In the genomic region with DNA sequence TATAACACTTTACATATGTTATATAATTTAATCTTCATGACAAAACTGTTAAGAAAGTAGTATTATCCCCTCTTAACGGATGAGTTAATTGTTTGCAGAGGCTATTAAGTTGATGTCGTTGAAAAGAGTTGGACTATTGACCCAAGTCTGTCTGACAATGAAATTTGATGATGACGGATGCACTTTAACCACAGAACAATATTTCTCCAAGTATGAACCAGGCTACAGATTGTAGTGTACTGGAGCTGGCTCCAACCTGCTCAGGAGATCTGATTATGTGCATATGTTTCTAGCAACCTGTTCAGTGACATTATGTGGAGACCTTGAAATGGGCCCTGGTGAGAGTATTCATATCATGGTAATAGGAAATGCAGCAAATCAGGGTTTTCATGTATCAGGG, we compare ENCODE assay signal across 18 cellular contexts.
DNase-seq lines count a peak whose midpoint lies in the region; ATAC-seq and FAIRE-seq lines count a peak whose summit lies in the region.
"Had no signal": no experiment of that assay in that cellular context is flagged by ENCODE, and none has a peak within 500 bp of the region (broad histone marks: within the 10 kb centered on the region; RNA-seq: fewer than 3 reads in every experiment).

No MANE protein-coding gene starts in this region.

- no peaks in the 10 kb centered on the region for H3K36me3 ChIP-seq in small intestine (ENCODE audit: control insufficient read depth in 2 of 2, insufficient read depth in 2 of 2, low read length in 2 of 2)
- H3K36me3 ChIP-seq: BLaER1 had no signal

- intact Hi-C loops in left colon (cut with DNase I, micrococcal nuclease) = no loop called here

- FAIRE-seq in small intestine (lab: Jason Lieb, UNC) = no peak
- FAIRE-seq: H1, HepG2 had no signal

- DNase-seq in NCI-H1417 (lab: John Stamatoyannopoulos, UW) = peak in 2 of 3 experiments; percentile 20 to 83
- DNase-seq in NCI-H1417 treated with DMSO at 0.1 percent for 48 hours (lab: John Stamatoyannopoulos, UW) = no peak
- peak; percentile 17 for DNase-seq in NCI-H748 (lab: John Stamatoyannopoulos, UW; ENCODE audit: unreplicated experiment)
- no peak for DNase-seq in NCI-H748 treated with DMSO at 0.1 percent for 48 hours (lab: John Stamatoyannopoulos, UW)
- no peak for DNase-seq in left colon
- DNase-seq in small intestine = peak; percentile 54
- DNase-seq in NCI-H2227 treated with DMSO at 0.1 percent for 48 hours (lab: John Stamatoyannopoulos, UW) = no peak
- DNase-seq: 8988T; Calu3; CD4-positive, alpha-beta memory T cell; DMS153; DMS79 treated with DMSO at 0.1 percent for 48 hours; GF-D8; H9 had no signal

- peaks cover 0 to 2% of the 10 kb centered on the region in 2 donors for H3K4me1 ChIP-seq in small intestine (ENCODE audit: control insufficient read depth in 2 of 2, insufficient read depth in 1 of 2, low read depth in 1 of 2, low read length in 1 of 2)
- H3K4me1 ChIP-seq: BLaER1 had no signal

- 11 to 47% (median 34%) methylated on average over 3 of the region's 3 CpGs for WGBS in small intestine, 3 donors

- H3K27ac ChIP-seq in small intestine (ENCODE audit: low read depth in 1 of 2, low read length in 1 of 2) = no peak overlapping the region
- H3K27ac ChIP-seq: BLaER1 had no signal

- H3K27me3 ChIP-seq in small intestine (ENCODE audit: control insufficient read depth in 2 of 2, insufficient read depth in 2 of 2, low read length in 2 of 2) = no peaks in the 10 kb centered on the region
- H3K27me3 ChIP-seq: BLaER1 had no signal

- H3K9me3 ChIP-seq in small intestine (ENCODE audit: control insufficient read depth, low read depth) = no peaks in the 10 kb centered on the region
- H3K9me3 ChIP-seq: BLaER1 had no signal

- ATAC-seq in left colon (peak; percentile 90), HG02763 (IDR thresholded peaks at IDR 0.05; ENCODE audit: unreplicated experiment) (no peak)
- ATAC-seq: HepG2 had no signal

- H3K4me3 ChIP-seq in small intestine (ENCODE audit: low read depth in 1 of 2, low read length in 2 of 2) = no peak overlapping the region
- H3K4me3 ChIP-seq: BLaER1 had no signal

Comparison
In these comparisons a context has a peak if more than half of its experiments do, and no peak if none do; other contexts are left out.
1. DNase-seq: peak in NCI-H1417 (2 of 3), NCI-H748 (single experiment) and small intestine (single experiment); none in NCI-H1417 treated with DMSO at 0.1 percent for 48 hours (single experiment), NCI-H748 treated with DMSO at 0.1 percent for 48 hours (single experiment), left colon (0 of 2) and NCI-H2227 treated with DMSO at 0.1 percent for 48 hours (single experiment).